In genomic region chrY:19502169-19503091, GRCh38 we compare ENCODE assay signal across 14 cellular contexts.
DNase-seq lines count a peak whose midpoint lies in the region; ATAC-seq, FAIRE-seq and TF ChIP-seq lines count a peak whose summit lies in the region.
"Had no signal": no experiment of that assay in that cellular context is flagged by ENCODE, and none has a peak within 500 bp of the region (broad histone marks: within the 10 kb centered on the region; RNA-seq: fewer than 3 reads in every experiment).

No MANE protein-coding gene starts in this region.

- ATAC-seq in A549 (no peak), GM19372 (IDR thresholded peaks at IDR 0.05; ENCODE audit: low read depth, unreplicated experiment) (peak; percentile 46), memory B cell (ENCODE audit: low read depth) (peak; percentile 44), HG03175 (IDR thresholded peaks at IDR 0.05; ENCODE audit: unreplicated experiment) (no peak)
- ATAC-seq: pancreas had no signal

- TF ChIP-seq POLR2A in A549 (IDR thresholded peaks at IDR 0.05; ENCODE audit: low read length) = no peak

- H3K9me3 Mint-ChIP-seq in activated naive CD4-positive, alpha-beta T cell treated with anti-CD3 and anti-CD28 coated beads for 36 hours = no peaks in the 10 kb centered on the region
- H3K9me3 Mint-ChIP-seq in memory B cell = no peaks in the 10 kb centered on the region

- H3K27me3 Mint-ChIP-seq in activated naive CD4-positive, alpha-beta T cell treated with anti-CD3 and anti-CD28 coated beads for 36 hours (ENCODE audit: low read depth) = no peaks in the 10 kb centered on the region
- peaks cover 2% of the 10 kb centered on the region for H3K27me3 Mint-ChIP-seq in memory B cell

- no peak for FAIRE-seq in A549 (lab: Jason Lieb, UNC)
- FAIRE-seq: H1, pancreas had no signal

- no peaks in the 10 kb centered on the region for H3K9me3 ChIP-seq in A549
- H3K9me3 ChIP-seq: pancreas had no signal

- CTCF ChIA-PET in A549 (lab: Yijun Ruan, JAX) = no interaction called here
- CTCF ChIA-PET in activated naive CD4-positive, alpha-beta T cell treated with anti-CD3 and anti-CD28 coated beads for 36 hours (lab: Charles Lee) = interaction anchor here (0.5 to 1.7 kb wide), 8 partner anchors 26 to 1595 kb away, joined by 3 to 11 read pairs (median 4); no protein-coding TSS in a partner anchor

- DNase-seq in A549 (ENCODE audit: low read depth in 1 of 2, low spot score in 1 of 2) (no peak), memory B cell (ENCODE audit: low spot score in 2 of 2) (no peak), medulla oblongata (ENCODE audit: extremely low spot score) (no peak), retina (no peak), NCI-H2107 treated with DMSO at 0.1 percent for 48 hours (lab: John Stamatoyannopoulos, UW; ENCODE audit: unreplicated experiment) (no peak)
- peak; percentile 38 for DNase-seq in activated naive CD4-positive, alpha-beta T cell treated with anti-CD3 and anti-CD28 coated beads for 36 hours
- DNase-seq: mammary epithelial cell, NCI-H2029, NCI-H82, pancreas, SIG-M5 had no signal

- peak overlapping the region; percentile 89 for H3K4me3 Mint-ChIP-seq in activated naive CD4-positive, alpha-beta T cell treated with anti-CD3 and anti-CD28 coated beads for 36 hours
- H3K4me3 Mint-ChIP-seq in memory B cell = peak overlapping the region; percentile 90

- no peak for TF ChIP-seq CTCF in A549 (IDR thresholded peaks at IDR 0.05)

- H3K27ac Mint-ChIP-seq in activated naive CD4-positive, alpha-beta T cell treated with anti-CD3 and anti-CD28 coated beads for 36 hours = peak overlapping the region; percentile 94
- H3K27ac Mint-ChIP-seq in memory B cell = no peak overlapping the region

- peaks cover 37% of the 10 kb centered on the region for H3K4me1 Mint-ChIP-seq in activated naive CD4-positive, alpha-beta T cell treated with anti-CD3 and anti-CD28 coated beads for 36 hours (ENCODE audit: low read depth)
- H3K4me1 Mint-ChIP-seq in memory B cell = peaks cover 7% of the 10 kb centered on the region

- no peaks in the 10 kb centered on the region for H3K4me1 ChIP-seq in A549
- H3K4me1 ChIP-seq: pancreas had no signal

- H3K4me3 ChIP-seq in A549 = peak overlapping the region; percentile 23; the same call in 1 of the 3 replicates
- H3K4me3 ChIP-seq: pancreas had no signal

- 82% methylated on average over 15 of the region's 40 CpGs for WGBS in A549 (ENCODE audit: missing lambda C conversion rate)

- TF ChIP-seq EP300 in A549 (IDR thresholded peaks at IDR 0.05) = no peak

- intact Hi-C loops in activated naive CD4-positive, alpha-beta T cell treated with anti-CD3 and anti-CD28 coated beads for 36 hours (cut with micrococcal nuclease) = loop anchor here (1.0 to 10.0 kb wide), 8 partner anchors 46 to 1242 kb away; partner anchors contain the start of genes EIF1AY and KDM5D

- H3K4me2 ChIP-seq in A549 = peak overlapping the region; percentile 50; the same call in 2 of the 3 replicates

- H3K36me3 Mint-ChIP-seq in activated naive CD4-positive, alpha-beta T cell treated with anti-CD3 and anti-CD28 coated beads for 36 hours (ENCODE audit: low read depth) = peaks cover 3% of the 10 kb centered on the region
- no peaks in the 10 kb centered on the region for H3K36me3 Mint-ChIP-seq in memory B cell

- POLR2A ChIA-PET in A549 (lab: Yijun Ruan, JAX) = no interaction called here

- H3K27ac ChIP-seq in A549 = no peak overlapping the region
- H3K27ac ChIP-seq: pancreas had no signal

- TF ChIP-seq RAD21 in A549 (conservative IDR thresholded peaks at IDR 0.05 in 1 of 2, IDR thresholded peaks at IDR 0.05 in 1 of 2) = no peak

TF ChIP-seq in A549, 52 proteins besides CTCF, POLR2A, EP300 and RAD21:
- TF ChIP-seq HOXB13 (CRISPR knock-in tag; IDR thresholded peaks at IDR 0.05; ENCODE audit: low read depth) (no peak), PBX3 (IDR thresholded peaks at IDR 0.05) (no peak), CBX2 (IDR thresholded peaks at IDR 0.05; ENCODE audit: borderline replicate concordance, low read depth) (no peak), MAFK (IDR thresholded peaks at IDR 0.05; ENCODE audit: partially characterized antibody) (no peak)
- TF ChIP-seq, protein P1, sequence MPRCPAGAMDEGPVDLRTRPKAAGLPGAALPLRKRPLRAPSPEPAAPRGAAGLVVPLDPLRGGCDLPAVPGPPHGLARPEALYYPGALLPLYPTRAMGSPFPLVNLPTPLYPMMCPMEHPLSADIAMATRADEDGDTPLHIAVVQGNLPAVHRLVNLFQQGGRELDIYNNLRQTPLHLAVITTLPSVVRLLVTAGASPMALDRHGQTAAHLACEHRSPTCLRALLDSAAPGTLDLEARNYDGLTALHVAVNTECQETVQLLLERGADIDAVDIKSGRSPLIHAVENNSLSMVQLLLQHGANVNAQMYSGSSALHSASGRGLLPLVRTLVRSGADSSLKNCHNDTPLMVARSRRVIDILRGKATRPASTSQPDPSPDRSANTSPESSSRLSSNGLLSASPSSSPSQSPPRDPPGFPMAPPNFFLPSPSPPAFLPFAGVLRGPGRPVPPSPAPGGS (IDR thresholded peaks at IDR 0.05) = no peak

Comparison
In these comparisons a context has a peak if more than half of its experiments do, and no peak if none do; other contexts are left out.
1. ATAC-seq: peak in GM19372 (single experiment) and memory B cell (single experiment); none in A549 (0 of 2) and HG03175 (single experiment).